ENCODE assay signal across 9 cellular contexts in genomic region chr14:103220134-103220981, GRCh38.
A peak's percentile ranks its signal among the peaks of the same experiment; 100 is the strongest.
DNase-seq lines count a peak whose midpoint lies in the region; ATAC-seq and TF ChIP-seq lines count a peak whose summit lies in the region.
"Had no signal": no experiment of that assay in that cellular context is flagged by ENCODE, and none has a peak within 500 bp of the region (broad histone marks: within the 10 kb centered on the region; RNA-seq: fewer than 3 reads in every experiment).

No MANE protein-coding gene starts in this region.

- no peaks in the 10 kb centered on the region for H3K9me3 Mint-ChIP-seq in nephron
- H3K9me3 Mint-ChIP-seq in natural killer cell treated with Interleukin-12 subunit alpha and Interleukin-12 subunit beta and Interleukin-15 and Interleukin-18, amount 100 ng/mL, for 72 hours: no peaks in the 10 kb centered on the region

- H3K4me3 ChIP-seq in RWPE2 (ENCODE audit: severe bottlenecking) (peak overlapping the region; percentile 28), esophagus squamous epithelium (peak overlapping the region; percentile 17 to 63 (median 32)), tibial artery (peak overlapping the region; percentile 16 to 45)

- TF ChIP-seq POLR2A in esophagus squamous epithelium (IDR thresholded peaks at IDR 0.05): no peak

- H3K27ac ChIP-seq in RWPE2 (ENCODE audit: poor library complexity, severe bottlenecking) (no peak overlapping the region), esophagus squamous epithelium (no peak overlapping the region), tibial artery (no peak overlapping the region)

- DNase-seq in RWPE2 (ENCODE audit: low spot score) (no peak), esophagus squamous epithelium (lab: John Stamatoyannopoulos, UW) (no peak), tibial artery (no peak), 8988T (no peak), left colon (no peak)
- no peak for DNase-seq in natural killer cell treated with Interleukin-12 subunit alpha and Interleukin-12 subunit beta and Interleukin-15 and Interleukin-18, amount 100 ng/mL, for 72 hours (ENCODE audit: low spot score)
- DNase-seq: activated CD4-positive, alpha-beta T cell treated with anti-CD3 and anti-CD28 coated beads for 1 hour; SIG-M5 had no signal

- H3K9me3 ChIP-seq in RWPE2 (ENCODE audit: severe bottlenecking): no peaks in the 10 kb centered on the region
- H3K9me3 ChIP-seq in esophagus squamous epithelium: no peaks in the 10 kb centered on the region
- peaks cover 0 to 9% (median 3%) of the 10 kb centered on the region in 3 donors for H3K9me3 ChIP-seq in tibial artery

- H3K27me3 ChIP-seq in RWPE2 (ENCODE audit: insufficient read depth, poor library complexity, severe bottlenecking): no peaks in the 10 kb centered on the region
- H3K27me3 ChIP-seq in esophagus squamous epithelium: peaks cover 0 to 59% (median 5%) of the 10 kb centered on the region in 4 donors
- peaks cover 0 to 57% of the 10 kb centered on the region in 2 donors for H3K27me3 ChIP-seq in tibial artery

- 54 to 57% methylated on average over 6 to 10 of the region's 92 CpGs for WGBS in esophagus squamous epithelium, 2 donors

- ATAC-seq in RWPE2 (ENCODE audit: low read depth) (peak; percentile 49), left colon (no peak)
- no peak for ATAC-seq in natural killer cell treated with Interleukin-12 subunit alpha and Interleukin-12 subunit beta and Interleukin-15 and Interleukin-18, amount 100 ng/mL, for 72 hours

- intact Hi-C loops in esophagus squamous epithelium (cut with DNase I) (no loop called here), tibial artery (cut with DNase I; ENCODE audit: low total_unique reads) (no loop called here), left colon (cut with DNase I, micrococcal nuclease) (no loop called here)

- H3K4me1 Mint-ChIP-seq in nephron: peaks cover 5% of the 10 kb centered on the region
- no peaks in the 10 kb centered on the region for H3K4me1 Mint-ChIP-seq in natural killer cell treated with Interleukin-12 subunit alpha and Interleukin-12 subunit beta and Interleukin-15 and Interleukin-18, amount 100 ng/mL, for 72 hours (ENCODE audit: low read depth in 2 of 2)

- H3K27me3 Mint-ChIP-seq in nephron (ENCODE audit: low read depth): peaks cover 47% of the 10 kb centered on the region
- H3K27me3 Mint-ChIP-seq in natural killer cell treated with Interleukin-12 subunit alpha and Interleukin-12 subunit beta and Interleukin-15 and Interleukin-18, amount 100 ng/mL, for 72 hours: peaks cover 17 to 30% of the 10 kb centered on the region in 2 donors

- H3K36me3 Mint-ChIP-seq in nephron (ENCODE audit: low read depth): no peaks in the 10 kb centered on the region
- H3K36me3 Mint-ChIP-seq in natural killer cell treated with Interleukin-12 subunit alpha and Interleukin-12 subunit beta and Interleukin-15 and Interleukin-18, amount 100 ng/mL, for 72 hours: no peaks in the 10 kb centered on the region

- H3K4me1 ChIP-seq in RWPE2 (ENCODE audit: insufficient read depth, poor library complexity, severe bottlenecking): no peaks in the 10 kb centered on the region
- peaks cover 0 to 14% (median 7%) of the 10 kb centered on the region in 3 donors for H3K4me1 ChIP-seq in esophagus squamous epithelium
- peaks cover 0 to 10% (median 8%) of the 10 kb centered on the region in 4 donors for H3K4me1 ChIP-seq in tibial artery

- peak overlapping the region; percentile 61 to 79 (median 69) for H3K4me3 Mint-ChIP-seq in nephron
- H3K4me3 Mint-ChIP-seq in natural killer cell treated with Interleukin-12 subunit alpha and Interleukin-12 subunit beta and Interleukin-15 and Interleukin-18, amount 100 ng/mL, for 72 hours: no peak overlapping the region

- H3K36me3 ChIP-seq in RWPE2 (ENCODE audit: low read depth) (no peaks in the 10 kb centered on the region), esophagus squamous epithelium (no peaks in the 10 kb centered on the region), tibial artery (no peaks in the 10 kb centered on the region)

- no peak overlapping the region for H3K27ac Mint-ChIP-seq in nephron
- no peak overlapping the region for H3K27ac Mint-ChIP-seq in natural killer cell treated with Interleukin-12 subunit alpha and Interleukin-12 subunit beta and Interleukin-15 and Interleukin-18, amount 100 ng/mL, for 72 hours

- TF ChIP-seq CTCF in RWPE2 (IDR thresholded peaks at IDR 0.05; ENCODE audit: poor library complexity, severe bottlenecking) (no peak), esophagus squamous epithelium (IDR thresholded peaks at IDR 0.05) (no peak), nephron (IDR thresholded peaks at IDR 0.05; ENCODE audit: unreplicated experiment in 3 of 3) (no peak), tibial artery (IDR thresholded peaks at IDR 0.05) (no peak)
